1 cellular context compared by ENCODE assay signal in the genomic region with DNA sequence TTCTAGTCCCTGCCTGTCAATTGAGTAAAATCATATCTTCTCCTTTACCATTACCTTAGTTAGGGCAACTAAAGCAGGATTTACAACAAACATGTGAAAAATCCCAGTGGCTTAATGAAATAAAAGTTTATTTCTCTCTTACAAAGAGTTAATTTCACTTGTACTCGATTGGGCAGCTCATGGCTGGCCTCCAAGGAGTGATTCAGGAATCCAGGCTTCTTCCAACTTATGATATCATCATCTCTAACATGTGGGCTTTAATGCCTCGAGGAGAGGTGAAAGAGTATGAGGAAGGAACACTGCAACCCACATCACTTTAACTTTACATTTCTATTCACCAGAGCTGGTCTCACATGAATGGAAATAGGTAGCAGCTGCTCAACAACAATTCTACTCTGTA.
TF ChIP-seq lines count a peak whose summit lies in the region.

No MANE protein-coding gene starts in this region.

TF ChIP-seq in IMR-90, 13 proteins besides CTCF, POLR2A, EP300 and RAD21:
- TF ChIP-seq BHLHE40 (IDR thresholded peaks at IDR 0.05; ENCODE audit: low read depth, low read length): no peak
- TF ChIP-seq ELK1 (IDR thresholded peaks at IDR 0.05; ENCODE audit: borderline replicate concordance, low read depth, low read length): no peak
- no peak for TF ChIP-seq CHD1 (IDR thresholded peaks at IDR 0.05; ENCODE audit: low read depth, low read length)
- TF ChIP-seq RFX5 (IDR thresholded peaks at IDR 0.05; ENCODE audit: low read depth, low read length): no peak
- TF ChIP-seq MAFK (IDR thresholded peaks at IDR 0.05; ENCODE audit: low read depth, low read length): no peak
- no peak for TF ChIP-seq MXI1 (IDR thresholded peaks at IDR 0.05; ENCODE audit: borderline replicate concordance, low read depth, low read length)
- TF ChIP-seq RCOR1 (IDR thresholded peaks at IDR 0.05; ENCODE audit: insufficient replicate concordance, low read length): no peak
- TF ChIP-seq, protein P1, sequence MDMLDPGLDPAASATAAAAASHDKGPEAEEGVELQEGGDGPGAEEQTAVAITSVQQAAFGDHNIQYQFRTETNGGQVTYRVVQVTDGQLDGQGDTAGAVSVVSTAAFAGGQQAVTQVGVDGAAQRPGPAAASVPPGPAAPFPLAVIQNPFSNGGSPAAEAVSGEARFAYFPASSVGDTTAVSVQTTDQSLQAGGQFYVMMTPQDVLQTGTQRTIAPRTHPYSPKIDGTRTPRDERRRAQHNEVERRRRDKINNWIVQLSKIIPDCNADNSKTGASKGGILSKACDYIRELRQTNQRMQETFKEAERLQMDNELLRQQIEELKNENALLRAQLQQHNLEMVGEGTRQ (IDR thresholded peaks at IDR 0.05; ENCODE audit: low read depth, low read length): no peak
- no peak for TF ChIP-seq MAZ (IDR thresholded peaks at IDR 0.05; ENCODE audit: borderline replicate concordance, low read depth, low read length)
- TF ChIP-seq NFE2L2 (IDR thresholded peaks at IDR 0.05; ENCODE audit: low read depth, low read length): no peak
- TF ChIP-seq SMC3 (IDR thresholded peaks at IDR 0.05; ENCODE audit: low read depth, low read length): no peak
- no peak for TF ChIP-seq CEBPB (IDR thresholded peaks at IDR 0.05; ENCODE audit: low read depth, low read length)
- TF ChIP-seq FOS (IDR thresholded peaks at IDR 0.05; ENCODE audit: low read depth, low read length): no peak
TF ChIP-seq in IMR-90: peak in this region for 0.
